1 cellular context compared by ENCODE assay signal in genomic region chr4:102518703-102519131, GRCh38.
TF ChIP-seq lines count a peak whose summit lies in the region.

No MANE protein-coding gene starts in this region.

TF ChIP-seq in SK-N-SH treated with all-trans-retinoic acid at 6 μM for 48 hours, 23 proteins besides CTCF, POLR2A, EP300 and RAD21 (continued from another document):
- no peak for TF ChIP-seq CSRNP3 (CRISPR knock-in tag; IDR thresholded peaks at IDR 0.05)
